Comparison of ENCODE assay signal across 15 cellular contexts in genomic region chr14:56687123-56687522, GRCh38.
DNase-seq lines count a peak whose midpoint lies in the region; ATAC-seq and TF ChIP-seq lines count a peak whose summit lies in the region.
"Had no signal": no experiment of that assay in that cellular context is flagged by ENCODE, and none has a peak within 500 bp of the region (broad histone marks: within the 10 kb centered on the region; RNA-seq: fewer than 3 reads in every experiment).

No MANE protein-coding gene starts in this region.

- no peak for TF ChIP-seq CTCF in SK-N-SH (IDR thresholded peaks at IDR 0.05)

- H3K9me2 ChIP-seq in SK-N-SH = no peaks in the 10 kb centered on the region

- H3K27ac ChIP-seq in mesenchymal stem cell (ENCODE audit: low read length, poor library complexity, severe bottlenecking) = no peak overlapping the region
- no peak overlapping the region for H3K27ac ChIP-seq in SK-N-SH (ENCODE audit: low read depth in 2 of 2, low read length in 1 of 2)
- H3K27ac ChIP-seq: C4-2B had no signal

- no peaks in the 10 kb centered on the region for H3K9me3 ChIP-seq in mesenchymal stem cell (ENCODE audit: control insufficient read depth, low read length)
- no peaks in the 10 kb centered on the region for H3K9me3 ChIP-seq in SK-N-SH

- no peak overlapping the region for H4K91ac ChIP-seq in mesenchymal stem cell (ENCODE audit: low read length)

- H2BK5ac ChIP-seq in mesenchymal stem cell (ENCODE audit: low read depth, low read length, poor library complexity, severe bottlenecking) = no peak overlapping the region

- no peak overlapping the region for H3K23ac ChIP-seq in mesenchymal stem cell (ENCODE audit: low read length in 2 of 2)

- H2BK12ac ChIP-seq in mesenchymal stem cell (ENCODE audit: low read length in 2 of 2) = no peak overlapping the region

- no peak overlapping the region for H2BK120ac ChIP-seq in mesenchymal stem cell (ENCODE audit: low read depth, low read length)

- no peak overlapping the region for H2AK5ac ChIP-seq in mesenchymal stem cell (ENCODE audit: low read length, severe bottlenecking)

- H3K4me3 ChIP-seq in mesenchymal stem cell (ENCODE audit: insufficient read depth in 1 of 2, low read depth in 1 of 2, low read length in 2 of 2) (no peak overlapping the region), SK-N-SH (ENCODE audit: low read depth in 2 of 2, low read length in 1 of 2) (no peak overlapping the region)
- H3K4me3 ChIP-seq: GM12878 had no signal

- no peaks in the 10 kb centered on the region for H3F3A ChIP-seq in SK-N-SH (replicated peaks; ENCODE audit: insufficient read depth)

- CTCF ChIA-PET in SK-N-SH (lab: Yijun Ruan, JAX) = no interaction called here

- H3K27me3 ChIP-seq in mesenchymal stem cell (ENCODE audit: control insufficient read depth in 1 of 2, insufficient read depth in 1 of 2, low read length in 2 of 2) = peaks cover 0 to under 1% of the 10 kb centered on the region in 2 experiments
- H3K27me3 ChIP-seq in SK-N-SH (ENCODE audit: insufficient read depth) = peaks cover 43% of the 10 kb centered on the region; the same call in 1 of the 2 replicates

- no peaks in the 10 kb centered on the region for H3K36me3 ChIP-seq in mesenchymal stem cell (ENCODE audit: control insufficient read depth in 1 of 2, insufficient read depth in 2 of 2, low read depth in 1 of 2, low read length in 2 of 2)
- H3K36me3 ChIP-seq in SK-N-SH (replicated peaks in 1 of 2; ENCODE audit: control insufficient read depth in 1 of 2, insufficient read depth in 2 of 2, low read length in 1 of 2) = no peaks in the 10 kb centered on the region

- no peaks in the 10 kb centered on the region for H3K79me1 ChIP-seq in mesenchymal stem cell (replicated peaks; ENCODE audit: low read length, poor library complexity, severe bottlenecking)

- no peaks in the 10 kb centered on the region for H4K20me1 ChIP-seq in SK-N-SH (ENCODE audit: insufficient read depth)

- H2AFZ ChIP-seq in mesenchymal stem cell (ENCODE audit: low read depth, low read length) (no peak overlapping the region), SK-N-SH (ENCODE audit: low read depth) (no peak overlapping the region)

- WGBS in mesenchymal stem cell = 68% methylated on average over 7 of the region's 8 CpGs
- WGBS in SK-N-SH (ENCODE audit: low lambda C conversion rate) = 9% methylated on average over 8 of the region's 8 CpGs

- no peak for ATAC-seq in GM19463 (IDR thresholded peaks at IDR 0.05; ENCODE audit: unreplicated experiment)
- ATAC-seq: GM12878, Panc1, SK-N-SH treated with all-trans-retinoic acid at 6 μM for 48 hours had no signal

- H3K79me2 ChIP-seq in SK-N-SH (ENCODE audit: insufficient read depth) = no peaks in the 10 kb centered on the region

- H3K18ac ChIP-seq in mesenchymal stem cell (ENCODE audit: low read depth in 1 of 2, low read length in 2 of 2) = no peak overlapping the region

- no peak for TF ChIP-seq RAD21 in SK-N-SH (IDR thresholded peaks at IDR 0.05; ENCODE audit: low read length)

- POLR2A ChIA-PET in SK-N-SH (lab: Yijun Ruan, JAX) = no interaction called here

- no peak for TF ChIP-seq EP300 in SK-N-SH (IDR thresholded peaks at IDR 0.05; ENCODE audit: borderline replicate concordance in 1 of 2, low read depth in 1 of 2, low read length in 1 of 2)

- no peak overlapping the region for H3K14ac ChIP-seq in mesenchymal stem cell (ENCODE audit: low read length in 2 of 2)

- H4K8ac ChIP-seq in mesenchymal stem cell (ENCODE audit: low read length) = no peak overlapping the region

- in situ Hi-C loops in Caki2 (cut with HindIII; ENCODE audit: low pct_unique_long_range_greater_than_20kb, low sequenced_read_pairs) = no loop called here

- H3K4ac ChIP-seq in mesenchymal stem cell (ENCODE audit: low read depth in 1 of 2, low read length in 2 of 2) = no peak overlapping the region

- H3K4me2 ChIP-seq in mesenchymal stem cell (ENCODE audit: low read length, poor library complexity, severe bottlenecking) (no peak overlapping the region), SK-N-SH (no peak overlapping the region)

- H2BK15ac ChIP-seq in mesenchymal stem cell (ENCODE audit: low read depth, poor library complexity, severe bottlenecking) = no peak overlapping the region

- peaks cover 2% of the 10 kb centered on the region for H3K4me1 ChIP-seq in mesenchymal stem cell (ENCODE audit: control insufficient read depth, insufficient read depth, low read depth, low read length)
- H3K4me1 ChIP-seq in SK-N-SH (ENCODE audit: control insufficient read depth in 1 of 2, insufficient read depth in 2 of 2, low read depth in 1 of 2, low read length in 1 of 2) = no peaks in the 10 kb centered on the region

- H3K9ac ChIP-seq in mesenchymal stem cell (ENCODE audit: low read length) = no peak overlapping the region
- H3K9ac ChIP-seq in SK-N-SH = no peak overlapping the region

- peak; percentile 25 for DNase-seq in Caki2 (ENCODE audit: low read depth)
- DNase-seq in NCI-H2107 (lab: John Stamatoyannopoulos, UW) = peak; percentile 19
- peak; percentile 26 for DNase-seq in SW480 (ENCODE audit: low spot score)
- DNase-seq in left kidney (ENCODE audit: low read depth, low spot score) = peak; percentile 46
- DNase-seq in mesenchymal stem cell = no peak
- no peak for DNase-seq in SK-N-SH
- DNase-seq in GM19238 (ENCODE audit: insufficient read length, low spot score) = no peak
- DNase-seq: HCEC 1CT, KBM-7, NCI-H510A had no signal

TF ChIP-seq in SK-N-SH, 30 proteins besides CTCF, POLR2A, EP300 and RAD21:
- TF ChIP-seq EZH2phosphoT487 (IDR thresholded peaks at IDR 0.05; ENCODE audit: borderline replicate concordance, low read depth) = no peak
- no peak for TF ChIP-seq SIN3A (IDR thresholded peaks at IDR 0.05; ENCODE audit: borderline replicate concordance, low read depth, low read length)
- TF ChIP-seq USF2 (IDR thresholded peaks at IDR 0.05; ENCODE audit: borderline replicate concordance, low read depth, low read length) = no peak
- no peak for TF ChIP-seq RFX5 (IDR thresholded peaks at IDR 0.05; ENCODE audit: low read length)
- TF ChIP-seq NFIC (IDR thresholded peaks at IDR 0.05; ENCODE audit: borderline replicate concordance) = no peak
- TF ChIP-seq, protein P1, sequence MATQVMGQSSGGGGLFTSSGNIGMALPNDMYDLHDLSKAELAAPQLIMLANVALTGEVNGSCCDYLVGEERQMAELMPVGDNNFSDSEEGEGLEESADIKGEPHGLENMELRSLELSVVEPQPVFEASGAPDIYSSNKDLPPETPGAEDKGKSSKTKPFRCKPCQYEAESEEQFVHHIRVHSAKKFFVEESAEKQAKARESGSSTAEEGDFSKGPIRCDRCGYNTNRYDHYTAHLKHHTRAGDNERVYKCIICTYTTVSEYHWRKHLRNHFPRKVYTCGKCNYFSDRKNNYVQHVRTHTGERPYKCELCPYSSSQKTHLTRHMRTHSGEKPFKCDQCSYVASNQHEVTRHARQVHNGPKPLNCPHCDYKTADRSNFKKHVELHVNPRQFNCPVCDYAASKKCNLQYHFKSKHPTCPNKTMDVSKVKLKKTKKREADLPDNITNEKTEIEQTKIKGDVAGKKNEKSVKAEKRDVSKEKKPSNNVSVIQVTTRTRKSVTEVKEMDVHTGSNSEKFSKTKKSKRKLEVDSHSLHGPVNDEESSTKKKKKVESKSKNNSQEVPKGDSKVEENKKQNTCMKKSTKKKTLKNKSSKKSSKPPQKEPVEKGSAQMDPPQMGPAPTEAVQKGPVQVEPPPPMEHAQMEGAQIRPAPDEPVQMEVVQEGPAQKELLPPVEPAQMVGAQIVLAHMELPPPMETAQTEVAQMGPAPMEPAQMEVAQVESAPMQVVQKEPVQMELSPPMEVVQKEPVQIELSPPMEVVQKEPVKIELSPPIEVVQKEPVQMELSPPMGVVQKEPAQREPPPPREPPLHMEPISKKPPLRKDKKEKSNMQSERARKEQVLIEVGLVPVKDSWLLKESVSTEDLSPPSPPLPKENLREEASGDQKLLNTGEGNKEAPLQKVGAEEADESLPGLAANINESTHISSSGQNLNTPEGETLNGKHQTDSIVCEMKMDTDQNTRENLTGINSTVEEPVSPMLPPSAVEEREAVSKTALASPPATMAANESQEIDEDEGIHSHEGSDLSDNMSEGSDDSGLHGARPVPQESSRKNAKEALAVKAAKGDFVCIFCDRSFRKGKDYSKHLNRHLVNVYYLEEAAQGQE (IDR thresholded peaks at IDR 0.05; ENCODE audit: low read depth, low read length) = no peak
- TF ChIP-seq RCOR1 (IDR thresholded peaks at IDR 0.05; ENCODE audit: low read length) = no peak
- TF ChIP-seq GABPA (IDR thresholded peaks at IDR 0.05; ENCODE audit: low read depth) = no peak
- no peak for TF ChIP-seq POLR2AphosphoS5 (IDR thresholded peaks at IDR 0.05; ENCODE audit: low read depth, low read length)
- TF ChIP-seq NRF1 (IDR thresholded peaks at IDR 0.05; ENCODE audit: low read depth, low read length) = no peak
- TF ChIP-seq YY1 (IDR thresholded peaks at IDR 0.05; ENCODE audit: low read depth) = no peak
- no peak for TF ChIP-seq TCF12 (IDR thresholded peaks at IDR 0.05)
- TF ChIP-seq FOSL2 (IDR thresholded peaks at IDR 0.05; ENCODE audit: borderline replicate concordance, low read depth) = no peak
- no peak for TF ChIP-seq TEAD4 (IDR thresholded peaks at IDR 0.05; ENCODE audit: borderline replicate concordance, insufficient read depth)
- TF ChIP-seq ELF1 (IDR thresholded peaks at IDR 0.05) = no peak
- no peak for TF ChIP-seq MAX (IDR thresholded peaks at IDR 0.05; ENCODE audit: low read depth)

Comparison
In these comparisons a context has a peak if more than half of its experiments do, and no peak if none do; other contexts are left out.
1. DNase-seq: peak in Caki2 (single experiment), NCI-H2107 (single experiment), SW480 (single experiment) and left kidney (single experiment); none in mesenchymal stem cell (single experiment), SK-N-SH (single experiment) and GM19238 (single experiment).